Comparison of ENCODE assay signal across 1 cellular context in genomic region chr11:62449451-62449851, GRCh38.
TF ChIP-seq lines count a peak whose summit lies in the region.

No MANE protein-coding gene starts in this region.

TF ChIP-seq in WTC11, 78 proteins besides CTCF, POLR2A, EP300 and RAD21 (continued from another document):
- TF ChIP-seq ZBTB43 (CRISPR knock-in tag; IDR thresholded peaks at IDR 0.05): no peak
- no peak for TF ChIP-seq MYBL2 (CRISPR knock-in tag; IDR thresholded peaks at IDR 0.05)
- TF ChIP-seq AR (CRISPR knock-in tag; IDR thresholded peaks at IDR 0.05): no peak
- no peak for TF ChIP-seq NR2C2 (CRISPR knock-in tag; IDR thresholded peaks at IDR 0.05)
- TF ChIP-seq ATF6 (CRISPR knock-in tag; IDR thresholded peaks at IDR 0.05): no peak
- no peak for TF ChIP-seq JUN (CRISPR knock-in tag; IDR thresholded peaks at IDR 0.05)
- no peak for TF ChIP-seq CDX4 (CRISPR knock-in tag; IDR thresholded peaks at IDR 0.05; ENCODE audit: borderline replicate concordance)
- no peak for TF ChIP-seq HMGA2 (CRISPR knock-in tag; IDR thresholded peaks at IDR 0.05)
TF ChIP-seq in WTC11: peak in this region for 0.
